In the genomic region with DNA sequence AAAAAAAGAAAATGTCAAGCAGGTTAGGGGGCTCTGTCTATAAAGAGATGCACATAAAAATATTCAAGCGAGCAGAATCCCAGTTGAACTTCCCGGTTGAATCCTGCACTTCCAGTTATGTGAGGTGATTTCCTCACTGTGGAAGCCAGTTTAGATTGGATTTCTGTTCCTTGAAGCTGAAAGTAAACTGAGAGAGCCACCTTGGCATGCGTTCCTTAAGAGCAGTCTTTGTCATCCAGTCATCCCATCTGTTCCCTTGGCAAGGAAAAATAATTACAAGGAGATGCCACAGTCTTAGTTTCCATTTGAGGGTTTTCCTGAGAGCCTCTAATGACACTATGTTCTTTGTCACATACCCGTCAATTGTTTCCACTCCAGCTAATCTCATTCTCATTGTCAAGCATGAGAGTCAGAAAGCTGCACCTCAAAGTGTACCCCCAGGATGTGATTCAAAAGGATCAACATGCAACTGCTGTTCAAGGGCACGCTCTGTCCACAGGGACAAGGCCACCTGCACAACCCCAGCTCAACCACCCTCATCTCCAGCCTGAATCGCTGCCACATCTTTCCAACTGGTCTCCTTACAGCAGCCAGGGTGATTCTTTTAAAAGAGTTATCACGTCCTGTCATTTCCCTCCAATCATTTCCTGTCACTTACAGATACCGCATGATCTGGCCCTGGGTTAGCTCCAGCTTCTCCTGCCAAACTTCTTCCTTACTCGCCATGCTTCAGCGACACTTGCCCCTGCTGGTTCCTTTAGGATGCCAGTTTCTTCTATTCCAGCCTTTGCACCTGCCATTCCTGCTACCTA, we compare ENCODE assay signal across 1 cellular context.
TF ChIP-seq lines count a peak whose summit lies in the region.

No MANE protein-coding gene starts in this region.

TF ChIP-seq in HepG2, 621 proteins besides CTCF, POLR2A, EP300 and RAD21 (continued from another document and continues in another):
- TF ChIP-seq, protein P1, sequence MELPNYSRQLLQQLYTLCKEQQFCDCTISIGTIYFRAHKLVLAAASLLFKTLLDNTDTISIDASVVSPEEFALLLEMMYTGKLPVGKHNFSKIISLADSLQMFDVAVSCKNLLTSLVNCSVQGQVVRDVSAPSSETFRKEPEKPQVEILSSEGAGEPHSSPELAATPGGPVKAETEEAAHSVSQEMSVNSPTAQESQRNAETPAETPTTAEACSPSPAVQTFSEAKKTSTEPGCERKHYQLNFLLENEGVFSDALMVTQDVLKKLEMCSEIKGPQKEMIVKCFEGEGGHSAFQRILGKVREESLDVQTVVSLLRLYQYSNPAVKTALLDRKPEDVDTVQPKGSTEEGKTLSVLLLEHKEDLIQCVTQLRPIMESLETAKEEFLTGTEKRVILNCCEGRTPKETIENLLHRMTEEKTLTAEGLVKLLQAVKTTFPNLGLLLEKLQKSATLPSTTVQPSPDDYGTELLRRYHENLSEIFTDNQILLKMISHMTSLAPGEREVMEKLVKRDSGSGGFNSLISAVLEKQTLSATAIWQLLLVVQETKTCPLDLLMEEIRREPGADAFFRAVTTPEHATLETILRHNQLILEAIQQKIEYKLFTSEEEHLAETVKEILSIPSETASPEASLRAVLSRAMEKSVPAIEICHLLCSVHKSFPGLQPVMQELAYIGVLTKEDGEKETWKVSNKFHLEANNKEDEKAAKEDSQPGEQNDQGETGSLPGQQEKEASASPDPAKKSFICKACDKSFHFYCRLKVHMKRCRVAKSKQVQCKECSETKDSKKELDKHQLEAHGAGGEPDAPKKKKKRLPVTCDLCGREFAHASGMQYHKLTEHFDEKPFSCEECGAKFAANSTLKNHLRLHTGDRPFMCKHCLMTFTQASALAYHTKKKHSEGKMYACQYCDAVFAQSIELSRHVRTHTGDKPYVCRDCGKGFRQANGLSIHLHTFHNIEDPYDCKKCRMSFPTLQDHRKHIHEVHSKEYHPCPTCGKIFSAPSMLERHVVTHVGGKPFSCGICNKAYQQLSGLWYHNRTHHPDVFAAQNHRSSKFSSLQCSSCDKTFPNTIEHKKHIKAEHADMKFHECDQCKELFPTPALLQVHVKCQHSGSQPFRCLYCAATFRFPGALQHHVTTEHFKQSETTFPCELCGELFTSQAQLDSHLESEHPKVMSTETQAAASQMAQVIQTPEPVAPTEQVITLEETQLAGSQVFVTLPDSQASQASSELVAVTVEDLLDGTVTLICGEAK (IDR thresholded peaks at IDR 0.05) = no peak
- TF ChIP-seq, protein P1 (CRISPR knock-in tag; IDR thresholded peaks at IDR 0.05) = peak; percentile 89
- TF ChIP-seq FOXJ3 (CRISPR knock-in tag; IDR thresholded peaks at IDR 0.05; ENCODE audit: borderline replicate concordance) (peak; percentile 69; the same call in 1 of the 2 replicates), TCF12 (IDR thresholded peaks at IDR 0.05) (no peak), TCF12 (CRISPR knock-in tag; IDR thresholded peaks at IDR 0.05) (peak; percentile 75; the same call in 1 of the 2 replicates), ZFP37 (CRISPR knock-in tag; IDR thresholded peaks at IDR 0.05; ENCODE audit: borderline replicate concordance) (peak; percentile 33; the same call in 1 of the 2 replicates), MEIS2 (CRISPR knock-in tag; IDR thresholded peaks at IDR 0.05) (peak; percentile 86; the same call in 1 of the 2 replicates), GABPB1 (CRISPR knock-in tag; IDR thresholded peaks at IDR 0.05) (peak; percentile 47; the same call in 1 of the 2 replicates), HHEX (CRISPR knock-in tag; IDR thresholded peaks at IDR 0.05) (peak; percentile 70), ZUFSP (CRISPR knock-in tag; IDR thresholded peaks at IDR 0.05; ENCODE audit: borderline replicate concordance) (no peak), ELF3 (CRISPR knock-in tag; IDR thresholded peaks at IDR 0.05) (peak; percentile 86), GTF3A (CRISPR knock-in tag; conservative IDR thresholded peaks at IDR 0.05) (no peak), MIXL1 (CRISPR knock-in tag; IDR thresholded peaks at IDR 0.05) (peak; percentile 91), TARDBP (CRISPR knock-in tag; IDR thresholded peaks at IDR 0.05) (peak; percentile 78; the same call in 1 of the 2 replicates), REPIN1 (CRISPR knock-in tag; IDR thresholded peaks at IDR 0.05; ENCODE audit: borderline replicate concordance, low read depth) (peak; percentile 27; the same call in 1 of the 2 replicates), ZFP90 (CRISPR knock-in tag; IDR thresholded peaks at IDR 0.05; ENCODE audit: borderline replicate concordance) (no peak), ZNF710 (CRISPR knock-in tag; IDR thresholded peaks at IDR 0.05; ENCODE audit: borderline replicate concordance) (peak; percentile 77; the same call in 1 of the 2 replicates), FOSL2 (CRISPR knock-in tag; IDR thresholded peaks at IDR 0.05) (peak; percentile 98), ZNF142 (CRISPR knock-in tag; IDR thresholded peaks at IDR 0.05) (no peak), ZNF557 (CRISPR knock-in tag; IDR thresholded peaks at IDR 0.05) (no peak), SP4 (CRISPR knock-in tag; IDR thresholded peaks at IDR 0.05) (no peak), MED1 (CRISPR knock-in tag; IDR thresholded peaks at IDR 0.05) (peak; percentile 98), MAZ (IDR thresholded peaks at IDR 0.05; ENCODE audit: borderline replicate concordance, low read depth, low read length) (no peak), MAZ (CRISPR knock-in tag; IDR thresholded peaks at IDR 0.05; ENCODE audit: low read depth) (peak; percentile 51), PITX1 (CRISPR knock-in tag; IDR thresholded peaks at IDR 0.05) (peak; percentile 94), KDM6A (CRISPR knock-in tag; IDR thresholded peaks at IDR 0.05; ENCODE audit: low read depth) (peak; percentile 82), ZNF501 (CRISPR knock-in tag; IDR thresholded peaks at IDR 0.05) (peak; percentile 92), ZNF614 (CRISPR knock-in tag; IDR thresholded peaks at IDR 0.05; ENCODE audit: borderline replicate concordance) (peak; percentile 97), ZNF644 (CRISPR knock-in tag; IDR thresholded peaks at IDR 0.05; ENCODE audit: low read depth) (peak; percentile 77), ZFP1 (CRISPR knock-in tag; IDR thresholded peaks at IDR 0.05) (peak; percentile 59; the same call in 1 of the 2 replicates), ZNF350 (CRISPR knock-in tag; IDR thresholded peaks at IDR 0.05; ENCODE audit: borderline replicate concordance, low read depth) (peak; percentile 72; the same call in 1 of the 2 replicates), HMGXB4 (CRISPR knock-in tag; IDR thresholded peaks at IDR 0.05; ENCODE audit: borderline replicate concordance in 1 of 2, low read depth in 1 of 2) (peak in 1 of 2 experiments; percentile 48; a peak in 1 of 4 replicates)
- TF ChIP-seq, protein P2, sequence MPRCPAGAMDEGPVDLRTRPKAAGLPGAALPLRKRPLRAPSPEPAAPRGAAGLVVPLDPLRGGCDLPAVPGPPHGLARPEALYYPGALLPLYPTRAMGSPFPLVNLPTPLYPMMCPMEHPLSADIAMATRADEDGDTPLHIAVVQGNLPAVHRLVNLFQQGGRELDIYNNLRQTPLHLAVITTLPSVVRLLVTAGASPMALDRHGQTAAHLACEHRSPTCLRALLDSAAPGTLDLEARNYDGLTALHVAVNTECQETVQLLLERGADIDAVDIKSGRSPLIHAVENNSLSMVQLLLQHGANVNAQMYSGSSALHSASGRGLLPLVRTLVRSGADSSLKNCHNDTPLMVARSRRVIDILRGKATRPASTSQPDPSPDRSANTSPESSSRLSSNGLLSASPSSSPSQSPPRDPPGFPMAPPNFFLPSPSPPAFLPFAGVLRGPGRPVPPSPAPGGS (CRISPR knock-in tag; IDR thresholded peaks at IDR 0.05) = peak; percentile 52; the same call in 1 of the 2 replicates
